ENCODE assay signal across 17 cellular contexts in the genomic region with DNA sequence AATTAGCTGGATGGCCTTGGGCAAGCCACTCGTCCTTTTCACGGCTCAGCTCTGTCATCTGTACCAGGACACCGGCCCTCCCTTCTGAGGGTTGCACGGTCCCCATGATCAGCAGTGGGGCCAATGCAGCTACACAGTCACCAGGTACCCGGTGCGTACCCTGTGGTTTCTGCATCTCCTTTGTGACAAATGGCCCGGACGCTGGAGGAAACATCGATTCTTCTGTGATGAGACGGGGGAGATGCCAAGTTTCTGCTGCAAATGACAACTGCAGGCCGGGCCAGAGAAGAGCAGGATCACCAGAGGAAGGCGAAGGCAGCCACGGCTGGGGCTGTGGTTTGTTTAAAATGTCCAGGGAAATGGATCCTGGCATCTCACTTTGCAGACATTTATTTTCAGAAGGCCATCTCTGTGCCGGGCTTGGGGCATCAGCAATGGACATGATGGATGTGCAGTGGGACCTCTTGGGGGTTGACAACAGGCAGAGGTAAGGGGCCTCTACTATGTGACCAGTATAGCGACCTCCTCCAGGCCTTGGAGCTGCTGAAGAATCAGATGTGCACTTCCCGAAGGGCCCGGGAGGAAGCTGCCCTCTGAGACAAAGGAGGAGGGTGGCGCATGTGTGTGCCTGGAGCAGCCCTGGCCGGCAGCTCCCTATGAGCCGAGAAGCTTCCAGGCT.
DNase-seq lines count a peak whose midpoint lies in the region; ATAC-seq and TF ChIP-seq lines count a peak whose summit lies in the region.
"Had no signal": no experiment of that assay in that cellular context is flagged by ENCODE, and none has a peak within 500 bp of the region (broad histone marks: within the 10 kb centered on the region; RNA-seq: fewer than 3 reads in every experiment).

No MANE protein-coding gene starts in this region.

- no peak overlapping the region for H3K18ac ChIP-seq in neuronal stem cell (ENCODE audit: low read length)

- H3K4me1 ChIP-seq in neuronal stem cell (ENCODE audit: control insufficient read depth in 2 of 2, insufficient read depth in 1 of 2, low read depth in 1 of 2, low read length in 2 of 2): peaks cover 0 to 4% of the 10 kb centered on the region in 2 donors
- H3K4me1 ChIP-seq: BE2C, Caco-2 had no signal

- H2AFZ ChIP-seq in neuronal stem cell (ENCODE audit: low read length): no peak overlapping the region

- H3K27ac ChIP-seq in neuronal stem cell (replicated peaks; ENCODE audit: low read length): no peak overlapping the region

- H3K9me3 ChIP-seq in neuronal stem cell (replicated peaks in 1 of 2; ENCODE audit: control insufficient read depth in 2 of 2, insufficient read depth in 1 of 2, low read depth in 1 of 2, low read length in 2 of 2): no peaks in the 10 kb centered on the region
- H3K9me3 ChIP-seq: BE2C, Caco-2 had no signal

- H3K27me3 ChIP-seq in neuronal stem cell (ENCODE audit: control insufficient read depth in 3 of 3, insufficient read depth in 3 of 3, low read depth in 1 of 3, low read length in 3 of 3): peaks cover 0 to 5% (median 0%) of the 10 kb centered on the region in 3 experiments
- H3K27me3 ChIP-seq: BE2C had no signal

- no peak for TF ChIP-seq CTCF in type B pancreatic cell (conservative IDR thresholded peaks at IDR 0.05)

- H2AK5ac ChIP-seq in neuronal stem cell (ENCODE audit: low read depth, low read length): peak overlapping the region; percentile 10

- H3K36me3 ChIP-seq in neuronal stem cell (replicated peaks in 1 of 2; ENCODE audit: control insufficient read depth in 2 of 2, insufficient read depth in 2 of 2, low read length in 2 of 2): no peaks in the 10 kb centered on the region
- H3K36me3 ChIP-seq: BE2C had no signal

- no peak overlapping the region for H2BK12ac ChIP-seq in neuronal stem cell (ENCODE audit: low read length)

- H3K36me3 Mint-ChIP-seq in memory B cell (no peaks in the 10 kb centered on the region), type B pancreatic cell (no peaks in the 10 kb centered on the region)
- H3K36me3 Mint-ChIP-seq: CD4-positive, CD25-positive, alpha-beta regulatory T cell; CD8-positive, alpha-beta memory T cell had no signal

- H2BK5ac ChIP-seq in neuronal stem cell (ENCODE audit: low read length): peak overlapping the region; percentile 10

- no peaks in the 10 kb centered on the region for H3K79me1 ChIP-seq in neuronal stem cell (ENCODE audit: low read depth, low read length)

- H2BK15ac ChIP-seq in neuronal stem cell (ENCODE audit: low read length): peak overlapping the region; percentile 39

- no peak overlapping the region for H2BK120ac ChIP-seq in neuronal stem cell (ENCODE audit: low read depth, low read length)

- no peak overlapping the region for H4K8ac ChIP-seq in neuronal stem cell (ENCODE audit: low read depth, low read length)

- no peaks in the 10 kb centered on the region for H3K9me3 Mint-ChIP-seq in memory B cell
- no peaks in the 10 kb centered on the region for H3K9me3 Mint-ChIP-seq in type B pancreatic cell
- H3K9me3 Mint-ChIP-seq: CD8-positive, alpha-beta memory T cell; H9 had no signal

- H3K23ac ChIP-seq in neuronal stem cell (ENCODE audit: low read depth, low read length, poor library complexity): peak overlapping the region; percentile 35

- H3K4me3 Mint-ChIP-seq in memory B cell (no peak overlapping the region), type B pancreatic cell (no peak overlapping the region)
- H3K4me3 Mint-ChIP-seq: CD4-positive, CD25-positive, alpha-beta regulatory T cell; CD8-positive, alpha-beta memory T cell; H9 had no signal

- peak overlapping the region; percentile 42 for H3K14ac ChIP-seq in neuronal stem cell (ENCODE audit: low read length)

- intact Hi-C loops in sciatic nerve (cut with DNase I): no loop called here

- H3K27ac Mint-ChIP-seq in memory B cell (peak overlapping the region; percentile 41), type B pancreatic cell (peak overlapping the region; percentile 31)
- H3K27ac Mint-ChIP-seq: CD4-positive, CD25-positive, alpha-beta regulatory T cell; CD8-positive, alpha-beta memory T cell; H9 had no signal

- no peak overlapping the region for H3K4me2 ChIP-seq in neuronal stem cell (ENCODE audit: insufficient read depth, low read length, poor library complexity, severe bottlenecking)

- H3K4me1 Mint-ChIP-seq in memory B cell: no peaks in the 10 kb centered on the region
- no peaks in the 10 kb centered on the region for H3K4me1 Mint-ChIP-seq in type B pancreatic cell (ENCODE audit: unreplicated experiment)
- H3K4me1 Mint-ChIP-seq: CD4-positive, CD25-positive, alpha-beta regulatory T cell; CD8-positive, alpha-beta memory T cell had no signal

- no peak overlapping the region for H3K9ac ChIP-seq in neuronal stem cell (ENCODE audit: low read depth, low read length, poor library complexity)

- H3K27me3 Mint-ChIP-seq in memory B cell (peaks cover 4% of the 10 kb centered on the region), type B pancreatic cell (peaks cover 11% of the 10 kb centered on the region)
- H3K27me3 Mint-ChIP-seq: CD4-positive, CD25-positive, alpha-beta regulatory T cell had no signal

- ATAC-seq in memory B cell (ENCODE audit: low read depth) (no peak), sciatic nerve (no peak)

- DNase-seq in memory B cell (ENCODE audit: low spot score in 2 of 2) (no peak), neuronal stem cell (ENCODE audit: low spot score) (no peak), sciatic nerve (ENCODE audit: low spot score) (peak; percentile 31), type B pancreatic cell (ENCODE audit: extremely low spot score, unreplicated experiment) (no peak), NCI-H2171 treated with DMSO at 0.1 percent for 48 hours (lab: John Stamatoyannopoulos, UW) (no peak), COR-L47 (lab: John Stamatoyannopoulos, UW) (no peak), NCI-H446 treated with DMSO at 0.1 percent for 48 hours (lab: John Stamatoyannopoulos, UW) (no peak)
- DNase-seq: ACHN; BE2C; C1 segment of cervical spinal cord; Caco-2; CD4-positive, CD25-positive, alpha-beta regulatory T cell; CD8-positive, alpha-beta memory T cell; GDM1; GOT3; H9; IMR-90 had no signal

- no CpG with 5 or more reads among the region's 20 CpGs for WGBS in neuronal stem cell (ENCODE audit: extremely low coverage in 2 of 2, insufficient read length in 2 of 2, insufficient replicate concordance in 1 of 2), 2 donors

- no peak overlapping the region for H3K4me3 ChIP-seq in neuronal stem cell (ENCODE audit: low read length in 2 of 2)

- no peak overlapping the region for H4K91ac ChIP-seq in neuronal stem cell (ENCODE audit: low read depth, low read length, poor library complexity)

- no peak overlapping the region for H3K4ac ChIP-seq in neuronal stem cell (ENCODE audit: low read length)
